12 cellular contexts compared by ENCODE assay signal in genomic region chr3:50671331-50671730, GRCh38. TPM values are rescaled to one million over a fixed set of nuclear protein-coding genes. Genes with fewer than 3 reads are reported as not detected.
DNase-seq lines count a peak whose midpoint lies in the region; ATAC-seq and TF ChIP-seq lines count a peak whose summit lies in the region.
"Had no signal": no experiment of that assay in that cellular context is flagged by ENCODE, and none has a peak within 500 bp of the region (broad histone marks: within the 10 kb centered on the region; RNA-seq: fewer than 3 reads in every experiment).

No MANE protein-coding gene starts in this region.

- peak; percentile 22 for ATAC-seq in foreskin keratinocyte
- no peak for ATAC-seq in HG03521 (IDR thresholded peaks at IDR 0.05; ENCODE audit: unreplicated experiment)
- ATAC-seq in HG02759 (IDR thresholded peaks at IDR 0.05; ENCODE audit: unreplicated experiment): no peak
- ATAC-seq in HG03571 (IDR thresholded peaks at IDR 0.05; ENCODE audit: unreplicated experiment): no peak

- no peak for TF ChIP-seq CTCF in foreskin keratinocyte (conservative IDR thresholded peaks at IDR 0.05)

- in situ Hi-C loops in ACHN (cut with HindIII; ENCODE audit: low pct_ligation_motif_present, low pct_unique_long_range_greater_than_20kb, low sequenced_read_pairs): no loop called here

- no peak overlapping the region for H3K27ac ChIP-seq in foreskin keratinocyte
- H3K27ac ChIP-seq: upper lobe of left lung had no signal

- peaks cover 84% of the 10 kb centered on the region for H3K27me3 ChIP-seq in foreskin keratinocyte

- H3K4me1 ChIP-seq in foreskin keratinocyte: no peaks in the 10 kb centered on the region

- DNase-seq in ACHN: peak; percentile 65
- peak; percentile 20 for DNase-seq in HK-2 (ENCODE audit: unreplicated experiment)
- peak; percentile 79 for DNase-seq in RPMI7951 (ENCODE audit: low read depth)
- peak; percentile 19 to 37 for DNase-seq in foreskin keratinocyte
- DNase-seq in activated T-cell treated with anti-CD3 and anti-CD28 coated beads, Interleukin-2, amount 50 U/mL, for 48 hours: no peak
- DNase-seq: activated naive CD4-positive, alpha-beta T cell treated with Interleukin-2 at 50 U/mL for 16 hours; Calu3; stimulated activated CD4-positive, alpha-beta T cell treated with anti-CD3 and anti-CD28 coated beads, Interleukin-12 subunit alpha, Interleukin-12 subunit beta, amount 100 ng/mL, for 4 hours had no signal

RNA-seq across cellular contexts. Expression of gene DOCK3, which starts 3.4 kb away (rescaled TPM):
- total RNA-seq in RPMI7951 (2014; rRNA removed; shearing (Covaris generic)): 0.10 and 0.12 TPM in 2 replicates
- total RNA-seq in foreskin keratinocyte: 0.03 and 0.04 TPM in 2 replicates
- 0.02 TPM in 2 replicates for polyA plus RNA-seq in foreskin keratinocyte

RNA-seq across cellular contexts. Expression of gene MAPKAPK3, which starts 54.4 kb away (rescaled TPM):
- total RNA-seq in RPMI7951 (2014; rRNA removed; shearing (Covaris generic)): 65.7 and 75.5 TPM in 2 replicates
- total RNA-seq in foreskin keratinocyte: 115 and 118 TPM in 2 replicates
- polyA plus RNA-seq in foreskin keratinocyte: 104 and 110 TPM in 2 replicates

RNA-seq across cellular contexts. Expression of gene CISH, which starts 59.8 kb away (rescaled TPM):
- 1.1 and 1.8 TPM in 2 replicates for total RNA-seq in RPMI7951 (2014; rRNA removed; shearing (Covaris generic))
- 5.7 and 6.2 TPM in 2 replicates for total RNA-seq in foreskin keratinocyte
- 5.9 and 7.3 TPM in 2 replicates for polyA plus RNA-seq in foreskin keratinocyte

Comparison
In these comparisons a context has a peak if more than half of its experiments do, and no peak if none do; other contexts are left out.
1. DNase-seq: peak in ACHN (single experiment), HK-2 (single experiment), RPMI7951 (single experiment) and foreskin keratinocyte (2 of 2); none in activated T-cell treated with anti-CD3 and anti-CD28 coated beads, Interleukin-2, amount 50 U/mL, for 48 hours (0 of 2).